In the genomic region with DNA sequence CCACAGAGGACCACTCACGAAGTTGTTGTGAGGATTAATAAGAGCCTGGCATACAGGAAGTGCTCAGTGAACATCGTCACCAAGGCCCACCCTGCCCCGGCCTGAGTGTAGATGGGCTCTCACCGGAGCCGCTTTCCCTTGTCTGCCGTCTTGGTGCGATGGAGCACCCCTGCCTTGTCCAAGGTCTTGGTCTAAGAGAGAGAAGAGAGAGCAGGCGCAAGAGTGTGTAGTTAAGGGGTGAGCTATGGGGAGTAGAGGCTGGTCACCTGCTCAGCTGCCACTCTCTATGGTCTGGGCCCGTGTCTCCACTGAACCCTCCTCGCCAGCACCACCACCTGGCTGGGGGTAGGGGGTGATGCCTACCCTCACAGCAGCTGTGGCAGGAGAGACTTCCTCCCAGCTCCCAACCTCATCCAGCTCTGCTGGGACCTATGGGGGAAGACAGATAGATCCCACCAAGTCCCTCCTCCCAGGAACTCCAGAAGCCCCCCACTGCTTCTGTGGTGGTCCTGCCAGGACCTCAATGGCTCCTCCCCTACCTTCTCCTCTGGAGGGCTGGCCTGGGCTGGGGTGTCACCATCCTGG, we compare ENCODE assay signal across 13 cellular contexts.
"Had no signal": no experiment of that assay in that cellular context is flagged by ENCODE, and none has a peak within 500 bp of the region (broad histone marks: within the 10 kb centered on the region; RNA-seq: fewer than 3 reads in every experiment).

No MANE protein-coding gene starts in this region.

- H3K27me3 Mint-ChIP-seq: central memory CD8-positive, alpha-beta T cell; T-helper 17 cell had no signal

- H3K9me3 ChIP-seq: body of pancreas, right atrium auricular region, tibial artery had no signal

- DNase-seq: activated CD4-positive, alpha-beta T cell treated with anti-CD3 and anti-CD28 coated beads, Interleukin-2, amount 50 U/mL, for 48 hours; activated naive CD4-positive, alpha-beta T cell treated with anti-CD3 and anti-CD28 coated beads for 36 hours; amniotic stem cell; body of pancreas; cortex of kidney; effector memory CD4-positive, alpha-beta T cell; left ventricle myocardium superior; T-helper 17 cell; tibial artery had no signal

- H3K27ac ChIP-seq: body of pancreas, right atrium auricular region, skin epidermis, tibial artery had no signal

- H3K4me1 ChIP-seq: body of pancreas had no signal

- H3K4me3 ChIP-seq: body of pancreas, right atrium auricular region, skin epidermis, tibial artery had no signal

- H3K27me3 ChIP-seq: body of pancreas, right atrium auricular region had no signal

- H3K27ac Mint-ChIP-seq: T-helper 17 cell had no signal

- ATAC-seq: activated CD4-positive, CD25-positive, alpha-beta regulatory T cell treated with anti-CD3 and anti-CD28 coated beads, Interleukin-2, amount 50 U/mL, for 24 hours; body of pancreas; left ventricle myocardium superior; T-helper 17 cell had no signal

- H3K4me3 Mint-ChIP-seq: activated naive CD4-positive, alpha-beta T cell treated with anti-CD3 and anti-CD28 coated beads for 36 hours; central memory CD8-positive, alpha-beta T cell; T-helper 17 cell had no signal

- H3K9me3 Mint-ChIP-seq: activated naive CD4-positive, alpha-beta T cell treated with anti-CD3 and anti-CD28 coated beads for 36 hours; central memory CD8-positive, alpha-beta T cell had no signal
